ENCODE assay signal across 33 cellular contexts in the genomic region with DNA sequence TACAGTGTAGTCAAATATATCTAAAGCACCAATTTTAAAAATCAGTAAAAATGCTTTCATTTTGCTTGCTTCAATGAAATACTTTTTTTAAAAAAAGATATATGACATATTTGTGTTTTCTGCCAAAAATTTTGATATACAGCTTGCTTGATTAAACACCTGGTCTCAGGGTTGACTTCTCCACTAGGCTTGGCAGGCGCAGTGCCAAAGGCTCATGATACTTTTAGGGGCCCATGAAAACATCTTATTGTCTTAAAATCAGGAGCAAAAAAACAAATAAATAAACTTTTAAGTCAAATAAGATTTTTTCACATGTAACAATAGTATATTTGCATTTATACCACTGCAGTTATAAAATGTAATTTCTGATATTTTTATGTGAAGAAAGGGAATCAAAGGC.
"Had no signal": no experiment of that assay in that cellular context is flagged by ENCODE, and none has a peak within 500 bp of the region (broad histone marks: within the 10 kb centered on the region; RNA-seq: fewer than 3 reads in every experiment).

No MANE protein-coding gene starts in this region.

- H3K4me3 ChIP-seq: MG63 had no signal

- H3K27ac ChIP-seq: KMS-11 had no signal

- DNase-seq: Karpas-422, Kasumi-1, MG63, MM.1S, MV-4-11, NCI-H1048, NCI-H1092, NCI-H1092 treated with DMSO at 0.1 percent for 48 hours, NCI-H1105, NCI-H1105 treated with DMSO at 0.1 percent for 48 hours, NCI-H1417, NCI-H1417 treated with DMSO at 0.1 percent for 48 hours, NCI-H1436, NCI-H1436 treated with DMSO at 0.1 percent for 48 hours, NCI-H146, NCI-H1694, NCI-H1694 treated with DMSO at 0.1 percent for 48 hours, NCI-H187, NCI-H187 treated with DMSO at 0.1 percent for 48 hours, NCI-H1930, NCI-H2029, NCI-H2029 treated with DMSO at 0.1 percent for 48 hours, NCI-H2081, NCI-H2081 treated with DMSO at 0.1 percent for 48 hours, NCI-H2107, NCI-H2171, NCI-H2171 treated with DMSO at 0.1 percent for 48 hours, NCI-H2227 treated with DMSO at 0.1 percent for 48 hours, NCI-H226, NCI-H345, NCI-H446 treated with DMSO at 0.1 percent for 48 hours, NCI-H510A had no signal

- H3K9me3 ChIP-seq: MG63 had no signal

- H3K36me3 ChIP-seq: MG63 had no signal

- H3K27me3 ChIP-seq: MG63 had no signal
